In the genomic region with DNA sequence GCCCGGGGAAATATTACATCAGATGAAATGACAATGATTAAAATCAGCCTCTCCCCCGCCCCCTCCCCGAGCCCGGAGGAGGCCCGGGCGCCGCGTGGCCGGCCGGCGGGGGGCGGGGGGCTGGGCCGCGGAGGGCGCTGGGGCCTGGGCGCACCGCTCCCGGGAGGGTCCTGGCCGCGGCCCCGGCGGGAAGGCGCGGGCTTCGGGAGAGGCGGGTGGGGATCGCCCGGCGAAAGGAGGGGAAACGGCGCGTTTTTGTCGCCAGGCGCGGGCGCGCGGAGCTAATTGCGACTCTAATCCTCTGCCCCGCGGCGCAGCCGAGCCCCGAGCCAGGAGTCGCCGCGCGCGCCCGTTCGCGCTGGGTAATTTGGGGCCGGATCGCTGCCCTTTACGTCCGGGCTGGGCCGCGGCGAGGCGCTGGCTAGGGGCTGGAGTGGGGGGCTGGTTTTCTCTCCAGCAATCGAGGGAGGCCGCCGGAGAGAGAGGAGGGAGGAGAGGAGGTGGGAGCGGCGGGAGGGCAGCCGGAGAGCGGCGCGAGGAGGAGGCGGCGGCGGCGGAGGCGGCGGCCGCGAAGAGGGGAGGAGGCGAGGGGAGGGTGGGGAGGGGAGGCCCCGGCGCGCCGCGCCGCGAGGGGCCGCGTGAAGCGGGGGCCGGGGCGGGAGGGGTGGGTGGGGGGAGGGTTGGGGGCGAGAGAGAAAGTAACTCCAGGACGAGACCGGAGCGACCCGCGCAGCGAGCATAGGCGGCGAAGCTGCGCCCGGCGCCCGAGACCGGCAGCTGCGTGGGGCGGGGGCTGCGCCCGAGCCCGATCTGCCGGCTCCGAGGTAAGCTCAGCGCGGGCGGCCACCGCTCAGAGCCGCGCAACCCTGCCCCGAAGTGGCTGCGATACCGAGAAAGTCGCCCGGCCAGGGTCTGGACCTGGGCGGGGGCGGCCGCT, we compare ENCODE assay signal across 8 cellular contexts. TPM values are rescaled to one million over a fixed set of nuclear protein-coding genes. Genes with fewer than 3 reads are reported as not detected.
DNase-seq lines count a peak whose midpoint lies in the region; ATAC-seq and TF ChIP-seq lines count a peak whose summit lies in the region.

A gene with protein sequence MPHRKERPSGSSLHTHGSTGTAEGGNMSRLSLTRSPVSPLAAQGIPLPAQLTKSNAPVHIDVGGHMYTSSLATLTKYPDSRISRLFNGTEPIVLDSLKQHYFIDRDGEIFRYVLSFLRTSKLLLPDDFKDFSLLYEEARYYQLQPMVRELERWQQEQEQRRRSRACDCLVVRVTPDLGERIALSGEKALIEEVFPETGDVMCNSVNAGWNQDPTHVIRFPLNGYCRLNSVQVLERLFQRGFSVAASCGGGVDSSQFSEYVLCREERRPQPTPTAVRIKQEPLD (plus strand): TSS at position 707 of the 937 bp plus-strand sequence. CDS start 3,585 bp downstream, outside the sequence.

- H3K4me3 Mint-ChIP-seq in Calu3 (ENCODE audit: low read depth, unreplicated experiment) (peak within 1 kb of the TSS; percentile 71), naive B cell (peak within 1 kb of the TSS; percentile 79 to 90 (median 88))
- peak within 1 kb of the TSS; percentile 77 for H3K4me3 Mint-ChIP-seq in activated T-cell treated with anti-CD3 and anti-CD28 coated beads, Interleukin-2, amount 50 U/mL, for 24 hours

- CTCF ChIA-PET in Calu3 (lab: Charles Lee) = interaction anchor here (0.6 to 1.5 kb wide), 4 partner anchors 22 to 300 kb away, joined by 3 to 5 read pairs (median 4); no protein-coding TSS in a partner anchor

- intact Hi-C loops in Calu3 (cut with micrococcal nuclease; ENCODE audit: unreplicated experiment) = no loop called here

- H3K4me1 Mint-ChIP-seq in Calu3 (ENCODE audit: low read depth, unreplicated experiment) (no peaks in the 10 kb centered on the region), naive B cell (peaks cover 0 to 6% (median 5%) of the 10 kb centered on the region in 3 donors)
- peaks cover 4% of the 10 kb centered on the region for H3K4me1 Mint-ChIP-seq in activated T-cell treated with anti-CD3 and anti-CD28 coated beads, Interleukin-2, amount 50 U/mL, for 24 hours (ENCODE audit: low read depth)

- ATAC-seq in naive B cell (ENCODE audit: low read depth in 2 of 2) (peak in 1 of 2 donors; percentile 26), GM21619 (IDR thresholded peaks at IDR 0.05; ENCODE audit: unreplicated experiment) (no peak), HG03378 (IDR thresholded peaks at IDR 0.05; ENCODE audit: unreplicated experiment) (no peak)

- H3K27ac Mint-ChIP-seq in Calu3 (ENCODE audit: unreplicated experiment) = peak within 1 kb of the TSS; percentile 48
- no peak within 1 kb of the TSS for H3K27ac Mint-ChIP-seq in activated T-cell treated with anti-CD3 and anti-CD28 coated beads, Interleukin-2, amount 50 U/mL, for 24 hours
- peak within 1 kb of the TSS in 1 of 6 donors; percentile 96 for H3K27ac Mint-ChIP-seq in naive B cell

- TF ChIP-seq CTCF in Calu3 (IDR thresholded peaks at IDR 0.05; ENCODE audit: unreplicated experiment) = no peak

- no TSS peak for BruUV-seq in Calu3 (replicated peaks; lab: Mats Ljungman, UMichigan)

- H3K9me3 Mint-ChIP-seq in Calu3 (ENCODE audit: low read depth, unreplicated experiment) (no peaks in the 10 kb centered on the region), naive B cell (no peaks in the 10 kb centered on the region)
- no peaks in the 10 kb centered on the region for H3K9me3 Mint-ChIP-seq in activated T-cell treated with anti-CD3 and anti-CD28 coated beads, Interleukin-2, amount 50 U/mL, for 24 hours

- H3K27me3 Mint-ChIP-seq in Calu3 (ENCODE audit: unreplicated experiment) (peaks cover 22% of the 10 kb centered on the region), naive B cell (peaks cover 13 to 21% (median 16%) of the 10 kb centered on the region in 3 donors)
- peaks cover 61% of the 10 kb centered on the region for H3K27me3 Mint-ChIP-seq in activated T-cell treated with anti-CD3 and anti-CD28 coated beads, Interleukin-2, amount 50 U/mL, for 24 hours

- H3K36me3 Mint-ChIP-seq in Calu3 (ENCODE audit: insufficient read depth, unreplicated experiment) (peaks cover 41% of the 10 kb centered on the region), naive B cell (no peaks in the 10 kb centered on the region)
- H3K36me3 Mint-ChIP-seq in activated T-cell treated with anti-CD3 and anti-CD28 coated beads, Interleukin-2, amount 50 U/mL, for 24 hours (ENCODE audit: low read depth) = no peaks in the 10 kb centered on the region

- DNase-seq in Calu3 (peak; percentile 54), LoVo (ENCODE audit: low spot score) (peak; percentile 42), fibroblast of gingiva (ENCODE audit: low read depth) (peak; percentile 48), naive B cell (no peak), ureter (ENCODE audit: low spot score) (no peak)
- peak; percentile 70 for DNase-seq in activated T-cell treated with anti-CD3 and anti-CD28 coated beads, Interleukin-2, amount 50 U/mL, for 24 hours

RNA-seq across cellular contexts. Expression of the gene that starts here (rescaled TPM):
- total RNA-seq in Calu3 (2022) (12.5 and 18.6 TPM in 2 replicates), ureter (49.3 TPM)
- under 1 TPM in 1 of 6 donors, not detected in 5; 0.19 TPM for polyA plus RNA-seq in naive B cell (ENCODE audit: low read depth in 6 of 6)

Comparison
In these comparisons a context has a peak if more than half of its experiments do, and no peak if none do; other contexts are left out.
1. DNase-seq: peak in Calu3 (single experiment), LoVo (single experiment), activated T-cell treated with anti-CD3 and anti-CD28 coated beads, Interleukin-2, amount 50 U/mL, for 24 hours (single experiment) and fibroblast of gingiva (single experiment); none in naive B cell (single experiment) and ureter (single experiment).
2. Peak in every context shown above with its lines, with median percentiles within 50 percentile points of each other: H3K4me3 Mint-ChIP-seq.